In the genomic region with DNA sequence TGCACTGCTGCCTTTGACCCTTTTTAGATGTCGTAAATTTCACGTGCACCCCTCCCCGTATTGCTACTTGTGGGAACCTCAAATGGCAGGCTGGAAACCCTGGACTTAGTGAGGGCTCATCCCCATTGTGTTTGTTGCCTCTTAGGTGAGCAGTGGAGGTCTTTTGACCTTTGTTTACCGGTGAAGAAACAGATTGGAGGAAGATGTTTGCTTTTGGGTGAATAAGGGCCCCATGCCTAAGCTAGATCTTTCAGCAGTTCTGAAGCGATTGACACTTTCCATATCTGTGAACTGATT, we compare ENCODE assay signal across 8 cellular contexts. TPM values are rescaled to one million over a fixed set of nuclear protein-coding genes. Genes with fewer than 3 reads are reported as not detected.
DNase-seq lines count a peak whose midpoint lies in the region; ATAC-seq and TF ChIP-seq lines count a peak whose summit lies in the region.

No MANE protein-coding gene starts in this region.

- H3K4me3 Mint-ChIP-seq in activated T-cell treated with anti-CD3 and anti-CD28 coated beads, Interleukin-2, amount 50 U/mL, for 72 hours, result peak overlapping the region; percentile 88 to 90

- DNase-seq in activated T-cell treated with anti-CD3 and anti-CD28 coated beads, Interleukin-2, amount 50 U/mL, for 72 hours, result no peak
- DNase-seq in activated T-cell treated with anti-CD3 and anti-CD28 coated beads, Interleukin-2, amount 50 U/mL, for 1 hour, result no peak
- DNase-seq in suprapubic skin (ENCODE audit: low spot score in 2 of 2) (no peak), GM10248 (ENCODE audit: extremely low spot score) (no peak)
- DNase-seq in NK-92 treated with Interleukin-12 subunit alpha and Interleukin-12 subunit beta, amount 100 ng/mL, for 24 hours (lab: John Stamatoyannopoulos, UW), result no peak

- H3K27me3 ChIP-seq in iPS-15b (ENCODE audit: control insufficient read depth, insufficient read depth, low read length) (no peaks in the 10 kb centered on the region), suprapubic skin (no peaks in the 10 kb centered on the region)

- H3K27me3 Mint-ChIP-seq in activated T-cell treated with anti-CD3 and anti-CD28 coated beads, Interleukin-2, amount 50 U/mL, for 72 hours (ENCODE audit: low read depth), result no peaks in the 10 kb centered on the region

- H3K9me3 ChIP-seq in iPS-15b (ENCODE audit: control insufficient read depth, insufficient read depth, low read length), result no peaks in the 10 kb centered on the region
- H3K9me3 ChIP-seq in suprapubic skin, result no peaks in the 10 kb centered on the region

- POLR2A ChIA-PET in GM10248 (lab: Yijun Ruan, JAX), result no interaction called here

- no peak for TF ChIP-seq POLR2A in suprapubic skin (IDR thresholded peaks at IDR 0.05)

- WGBS in suprapubic skin, result 1% methylated on average over 4 of the region's 5 CpGs

- no peaks in the 10 kb centered on the region for H3K9me3 Mint-ChIP-seq in activated T-cell treated with anti-CD3 and anti-CD28 coated beads, Interleukin-2, amount 50 U/mL, for 72 hours

- H3K9ac ChIP-seq in iPS-15b (ENCODE audit: low read depth, low read length), result peak overlapping the region; percentile 79

- ATAC-seq in activated T-cell treated with anti-CD3 and anti-CD28 coated beads, Interleukin-2, amount 50 U/mL, for 72 hours (replicated peaks in 1 of 2), result peak; percentile 27 to 30
- no peak for ATAC-seq in GM18861 (IDR thresholded peaks at IDR 0.05; ENCODE audit: unreplicated experiment)

- peaks cover 7% of the 10 kb centered on the region for H3K4me1 ChIP-seq in iPS-15b (ENCODE audit: control insufficient read depth, insufficient read depth, low read length)
- H3K4me1 ChIP-seq in suprapubic skin, result peaks cover 58% of the 10 kb centered on the region

- peaks cover 38% of the 10 kb centered on the region for H3K4me1 Mint-ChIP-seq in activated T-cell treated with anti-CD3 and anti-CD28 coated beads, Interleukin-2, amount 50 U/mL, for 72 hours (ENCODE audit: low read depth)

- TF ChIP-seq EP300 in suprapubic skin (IDR thresholded peaks at IDR 0.05), result no peak

- H3K27ac Mint-ChIP-seq in activated T-cell treated with anti-CD3 and anti-CD28 coated beads, Interleukin-2, amount 50 U/mL, for 72 hours, result peak overlapping the region; percentile 56

- H3K36me3 Mint-ChIP-seq in activated T-cell treated with anti-CD3 and anti-CD28 coated beads, Interleukin-2, amount 50 U/mL, for 72 hours (ENCODE audit: insufficient read depth in 2 of 2), result no peaks in the 10 kb centered on the region

- H3K4me3 ChIP-seq in iPS-15b (ENCODE audit: low read depth, low read length), result peak overlapping the region; percentile 92
- peak overlapping the region; percentile 95 for H3K4me3 ChIP-seq in suprapubic skin

- H3K36me3 ChIP-seq in iPS-15b (ENCODE audit: control insufficient read depth, insufficient read depth, low read length) (peaks cover 11% of the 10 kb centered on the region), suprapubic skin (peaks cover 10% of the 10 kb centered on the region)

- CTCF ChIA-PET in GM10248 (lab: Yijun Ruan, JAX), result interaction anchor here (1.0 to 3.5 kb wide), 4 partner anchors 10 to 62 kb away, joined by 3 to 16 read pairs (median 8); no protein-coding TSS in a partner anchor

- TF ChIP-seq CTCF in VCaP (conservative IDR thresholded peaks at IDR 0.05) (no peak), suprapubic skin (IDR thresholded peaks at IDR 0.05) (no peak), GM10248 (IDR thresholded peaks at IDR 0.05; ENCODE audit: control extremely low read depth, extremely low read depth, low read depth, missing control alignments) (no peak)

- peak overlapping the region; percentile 99 for H3K27ac ChIP-seq in VCaP
- H3K27ac ChIP-seq in suprapubic skin, result peak overlapping the region; percentile 100

RNA-seq across cellular contexts. Expression of gene SMARCB1, which starts 0.8 kb away (rescaled TPM):
- total RNA-seq in activated T-cell treated with anti-CD3 and anti-CD28 coated beads, Interleukin-2, amount 50 U/mL, for 72 hours, result 10 to 100 TPM; 67.4 to 83.0 TPM
- 10 to 100 TPM; 54.2 to 73.9 (median 61.3) TPM for total RNA-seq in suprapubic skin

RNA-seq across cellular contexts. Expression of gene MMP11, which starts 14.9 kb away (rescaled TPM):
- total RNA-seq in activated T-cell treated with anti-CD3 and anti-CD28 coated beads, Interleukin-2, amount 50 U/mL, for 72 hours, result under 1 TPM; 0.46 to 0.56 TPM
- total RNA-seq in suprapubic skin, result 1 to 10 TPM in 2 of 4 donors, under 1 TPM in 1, not detected in 1; 0.60 to 3.9 (median 2.1) TPM

RNA-seq across cellular contexts. Expression of gene CHCHD10, which starts 19.8 kb away (rescaled TPM):
- 10 to 100 TPM; 54.4 to 62.5 TPM for total RNA-seq in activated T-cell treated with anti-CD3 and anti-CD28 coated beads, Interleukin-2, amount 50 U/mL, for 72 hours
- 10 to 100 TPM; 26.7 to 46.4 (median 32.2) TPM for total RNA-seq in suprapubic skin

RNA-seq across cellular contexts. Expression of gene C22orf15, which starts 24.8 kb away (rescaled TPM):
- total RNA-seq in activated T-cell treated with anti-CD3 and anti-CD28 coated beads, Interleukin-2, amount 50 U/mL, for 72 hours, result 1 to 10 TPM in 1 of 2 donors, under 1 TPM in 1; 0.72 to 1.5 TPM
- total RNA-seq in suprapubic skin, result not detected

RNA-seq across cellular contexts. Expression of gene VPREB3, which starts 33.3 kb away (rescaled TPM):
- total RNA-seq in activated T-cell treated with anti-CD3 and anti-CD28 coated beads, Interleukin-2, amount 50 U/mL, for 72 hours, result 1 to 10 TPM in 1 of 2 donors, under 1 TPM in 1; 0.90 to 1.7 TPM
- not detected for total RNA-seq in suprapubic skin
